1 cellular context compared by ENCODE assay signal in genomic region chr2:70248145-70248809, GRCh38.
TF ChIP-seq lines count a peak whose summit lies in the region.

Gene TIA1 (minus strand): TSS chr2:70248628. CDS start chr2:70248430, 198 bp downstream.

TF ChIP-seq in HepG2, 621 proteins besides CTCF, POLR2A, EP300 and RAD21 (continued from another document and continues in another):
- peak; percentile 70; the same call in 1 of the 2 replicates for TF ChIP-seq MEIS2 (CRISPR knock-in tag; IDR thresholded peaks at IDR 0.05)
- TF ChIP-seq, protein P1, sequence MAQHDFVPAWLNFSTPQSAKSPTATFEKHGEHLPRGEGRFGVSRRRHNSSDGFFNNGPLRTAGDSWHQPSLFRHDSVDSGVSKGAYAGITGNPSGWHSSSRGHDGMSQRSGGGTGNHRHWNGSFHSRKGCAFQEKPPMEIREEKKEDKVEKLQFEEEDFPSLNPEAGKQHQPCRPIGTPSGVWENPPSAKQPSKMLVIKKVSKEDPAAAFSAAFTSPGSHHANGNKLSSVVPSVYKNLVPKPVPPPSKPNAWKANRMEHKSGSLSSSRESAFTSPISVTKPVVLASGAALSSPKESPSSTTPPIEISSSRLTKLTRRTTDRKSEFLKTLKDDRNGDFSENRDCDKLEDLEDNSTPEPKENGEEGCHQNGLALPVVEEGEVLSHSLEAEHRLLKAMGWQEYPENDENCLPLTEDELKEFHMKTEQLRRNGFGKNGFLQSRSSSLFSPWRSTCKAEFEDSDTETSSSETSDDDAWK (CRISPR knock-in tag; IDR thresholded peaks at IDR 0.05), result no peak
- TF ChIP-seq ZNF670 (CRISPR knock-in tag; IDR thresholded peaks at IDR 0.05; ENCODE audit: borderline replicate concordance), result peak; percentile 29; the same call in 1 of the 2 replicates
- peak; percentile 97 for TF ChIP-seq YY1 (IDR thresholded peaks at IDR 0.05; ENCODE audit: insufficient read depth, insufficient replicate concordance, low read depth, low read length)
- peak; percentile 37 for TF ChIP-seq ZNF205 (CRISPR knock-in tag; IDR thresholded peaks at IDR 0.05)
- TF ChIP-seq TBX3 (IDR thresholded peaks at IDR 0.05; ENCODE audit: borderline replicate concordance), result no peak
- TF ChIP-seq HNF4A (CRISPR knock-in tag; IDR thresholded peaks at IDR 0.05), result peak; percentile 66
- peak; percentile 70 for TF ChIP-seq MAZ (IDR thresholded peaks at IDR 0.05; ENCODE audit: borderline replicate concordance, low read depth, low read length)
- TF ChIP-seq MAZ (CRISPR knock-in tag; IDR thresholded peaks at IDR 0.05; ENCODE audit: low read depth), result peak; percentile 60
- TF ChIP-seq ZBTB7B (CRISPR knock-in tag; IDR thresholded peaks at IDR 0.05), result peak; percentile 58; the same call in 1 of the 2 replicates
- TF ChIP-seq ZMAT3 (CRISPR knock-in tag; conservative IDR thresholded peaks at IDR 0.05), result peak; percentile 24; the same call in 1 of the 2 replicates
- TF ChIP-seq RARG (CRISPR knock-in tag; IDR thresholded peaks at IDR 0.05; ENCODE audit: low read depth), result 0 out of 2 replicates have a peak, but pooled peaks have one; percentile 61
- TF ChIP-seq ZFP82 (CRISPR knock-in tag; IDR thresholded peaks at IDR 0.05; ENCODE audit: borderline replicate concordance), result peak; percentile 72
- TF ChIP-seq KMT2B (CRISPR knock-in tag; IDR thresholded peaks at IDR 0.05), result peak; percentile 75; the same call in 1 of the 2 replicates
- TF ChIP-seq FOXK2 (IDR thresholded peaks at IDR 0.05), result no peak
- TF ChIP-seq, protein P2, sequence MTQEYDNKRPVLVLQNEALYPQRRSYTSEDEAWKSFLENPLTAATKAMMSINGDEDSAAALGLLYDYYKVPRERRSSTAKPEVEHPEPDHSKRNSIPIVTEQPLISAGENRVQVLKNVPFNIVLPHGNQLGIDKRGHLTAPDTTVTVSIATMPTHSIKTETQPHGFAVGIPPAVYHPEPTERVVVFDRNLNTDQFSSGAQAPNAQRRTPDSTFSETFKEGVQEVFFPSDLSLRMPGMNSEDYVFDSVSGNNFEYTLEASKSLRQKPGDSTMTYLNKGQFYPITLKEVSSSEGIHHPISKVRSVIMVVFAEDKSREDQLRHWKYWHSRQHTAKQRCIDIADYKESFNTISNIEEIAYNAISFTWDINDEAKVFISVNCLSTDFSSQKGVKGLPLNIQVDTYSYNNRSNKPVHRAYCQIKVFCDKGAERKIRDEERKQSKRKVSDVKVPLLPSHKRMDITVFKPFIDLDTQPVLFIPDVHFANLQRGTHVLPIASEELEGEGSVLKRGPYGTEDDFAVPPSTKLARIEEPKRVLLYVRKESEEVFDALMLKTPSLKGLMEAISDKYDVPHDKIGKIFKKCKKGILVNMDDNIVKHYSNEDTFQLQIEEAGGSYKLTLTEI (CRISPR knock-in tag; conservative IDR thresholded peaks at IDR 0.05), result no peak
- no peak for TF ChIP-seq HIC2 (CRISPR knock-in tag; IDR thresholded peaks at IDR 0.05; ENCODE audit: low read depth)
- TF ChIP-seq TGIF2 (CRISPR knock-in tag; IDR thresholded peaks at IDR 0.05), result peak; percentile 14
- peak; percentile 76 for TF ChIP-seq MTA1 (CRISPR knock-in tag; IDR thresholded peaks at IDR 0.05; ENCODE audit: borderline replicate concordance)
- TF ChIP-seq ZIK1 (CRISPR knock-in tag; IDR thresholded peaks at IDR 0.05; ENCODE audit: borderline replicate concordance, low read depth), result peak; percentile 71; the same call in 1 of the 2 replicates
- no peak for TF ChIP-seq FOSL2 (CRISPR knock-in tag; IDR thresholded peaks at IDR 0.05)
- TF ChIP-seq, protein P3, sequence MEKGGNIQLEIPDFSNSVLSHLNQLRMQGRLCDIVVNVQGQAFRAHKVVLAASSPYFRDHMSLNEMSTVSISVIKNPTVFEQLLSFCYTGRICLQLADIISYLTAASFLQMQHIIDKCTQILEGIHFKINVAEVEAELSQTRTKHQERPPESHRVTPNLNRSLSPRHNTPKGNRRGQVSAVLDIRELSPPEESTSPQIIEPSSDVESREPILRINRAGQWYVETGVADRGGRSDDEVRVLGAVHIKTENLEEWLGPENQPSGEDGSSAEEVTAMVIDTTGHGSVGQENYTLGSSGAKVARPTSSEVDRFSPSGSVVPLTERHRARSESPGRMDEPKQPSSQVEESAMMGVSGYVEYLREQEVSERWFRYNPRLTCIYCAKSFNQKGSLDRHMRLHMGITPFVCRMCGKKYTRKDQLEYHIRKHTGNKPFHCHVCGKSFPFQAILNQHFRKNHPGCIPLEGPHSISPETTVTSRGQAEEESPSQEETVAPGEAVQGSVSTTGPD (CRISPR knock-in tag; IDR thresholded peaks at IDR 0.05), result no peak
- TF ChIP-seq NBN (conservative IDR thresholded peaks at IDR 0.05), result no peak
- TF ChIP-seq ZNF530 (CRISPR knock-in tag; IDR thresholded peaks at IDR 0.05; ENCODE audit: low read depth), result peak; percentile 83; the same call in 1 of the 2 replicates
- TF ChIP-seq ZNF614 (CRISPR knock-in tag; IDR thresholded peaks at IDR 0.05; ENCODE audit: borderline replicate concordance), result no peak; the same call in 1 of the 2 replicates
- no peak for TF ChIP-seq SRSF4 (IDR thresholded peaks at IDR 0.05; ENCODE audit: low read depth, low read length, poor library complexity, severe bottlenecking)
- peak; percentile 74 for TF ChIP-seq SAP130 (CRISPR knock-in tag; IDR thresholded peaks at IDR 0.05; ENCODE audit: low read depth)
- TF ChIP-seq ZNF101 (CRISPR knock-in tag; IDR thresholded peaks at IDR 0.05; ENCODE audit: borderline replicate concordance, low read depth), result 0 out of 2 replicates have a peak, but pooled peaks have one; percentile 79
- no peak for TF ChIP-seq ZNF414 (CRISPR knock-in tag; IDR thresholded peaks at IDR 0.05)
- TF ChIP-seq, protein P4, sequence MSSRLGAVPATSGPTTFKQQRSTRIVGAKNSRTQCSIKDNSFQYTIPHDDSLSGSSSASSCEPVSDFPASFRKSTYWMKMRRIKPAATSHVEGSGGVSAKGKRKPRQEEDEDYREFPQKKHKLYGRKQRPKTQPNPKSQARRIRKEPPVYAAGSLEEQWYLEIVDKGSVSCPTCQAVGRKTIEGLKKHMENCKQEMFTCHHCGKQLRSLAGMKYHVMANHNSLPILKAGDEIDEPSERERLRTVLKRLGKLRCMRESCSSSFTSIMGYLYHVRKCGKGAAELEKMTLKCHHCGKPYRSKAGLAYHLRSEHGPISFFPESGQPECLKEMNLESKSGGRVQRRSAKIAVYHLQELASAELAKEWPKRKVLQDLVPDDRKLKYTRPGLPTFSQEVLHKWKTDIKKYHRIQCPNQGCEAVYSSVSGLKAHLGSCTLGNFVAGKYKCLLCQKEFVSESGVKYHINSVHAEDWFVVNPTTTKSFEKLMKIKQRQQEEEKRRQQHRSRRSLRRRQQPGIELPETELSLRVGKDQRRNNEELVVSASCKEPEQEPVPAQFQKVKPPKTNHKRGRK (CRISPR knock-in tag; IDR thresholded peaks at IDR 0.05), result no peak
- TF ChIP-seq, protein P5, sequence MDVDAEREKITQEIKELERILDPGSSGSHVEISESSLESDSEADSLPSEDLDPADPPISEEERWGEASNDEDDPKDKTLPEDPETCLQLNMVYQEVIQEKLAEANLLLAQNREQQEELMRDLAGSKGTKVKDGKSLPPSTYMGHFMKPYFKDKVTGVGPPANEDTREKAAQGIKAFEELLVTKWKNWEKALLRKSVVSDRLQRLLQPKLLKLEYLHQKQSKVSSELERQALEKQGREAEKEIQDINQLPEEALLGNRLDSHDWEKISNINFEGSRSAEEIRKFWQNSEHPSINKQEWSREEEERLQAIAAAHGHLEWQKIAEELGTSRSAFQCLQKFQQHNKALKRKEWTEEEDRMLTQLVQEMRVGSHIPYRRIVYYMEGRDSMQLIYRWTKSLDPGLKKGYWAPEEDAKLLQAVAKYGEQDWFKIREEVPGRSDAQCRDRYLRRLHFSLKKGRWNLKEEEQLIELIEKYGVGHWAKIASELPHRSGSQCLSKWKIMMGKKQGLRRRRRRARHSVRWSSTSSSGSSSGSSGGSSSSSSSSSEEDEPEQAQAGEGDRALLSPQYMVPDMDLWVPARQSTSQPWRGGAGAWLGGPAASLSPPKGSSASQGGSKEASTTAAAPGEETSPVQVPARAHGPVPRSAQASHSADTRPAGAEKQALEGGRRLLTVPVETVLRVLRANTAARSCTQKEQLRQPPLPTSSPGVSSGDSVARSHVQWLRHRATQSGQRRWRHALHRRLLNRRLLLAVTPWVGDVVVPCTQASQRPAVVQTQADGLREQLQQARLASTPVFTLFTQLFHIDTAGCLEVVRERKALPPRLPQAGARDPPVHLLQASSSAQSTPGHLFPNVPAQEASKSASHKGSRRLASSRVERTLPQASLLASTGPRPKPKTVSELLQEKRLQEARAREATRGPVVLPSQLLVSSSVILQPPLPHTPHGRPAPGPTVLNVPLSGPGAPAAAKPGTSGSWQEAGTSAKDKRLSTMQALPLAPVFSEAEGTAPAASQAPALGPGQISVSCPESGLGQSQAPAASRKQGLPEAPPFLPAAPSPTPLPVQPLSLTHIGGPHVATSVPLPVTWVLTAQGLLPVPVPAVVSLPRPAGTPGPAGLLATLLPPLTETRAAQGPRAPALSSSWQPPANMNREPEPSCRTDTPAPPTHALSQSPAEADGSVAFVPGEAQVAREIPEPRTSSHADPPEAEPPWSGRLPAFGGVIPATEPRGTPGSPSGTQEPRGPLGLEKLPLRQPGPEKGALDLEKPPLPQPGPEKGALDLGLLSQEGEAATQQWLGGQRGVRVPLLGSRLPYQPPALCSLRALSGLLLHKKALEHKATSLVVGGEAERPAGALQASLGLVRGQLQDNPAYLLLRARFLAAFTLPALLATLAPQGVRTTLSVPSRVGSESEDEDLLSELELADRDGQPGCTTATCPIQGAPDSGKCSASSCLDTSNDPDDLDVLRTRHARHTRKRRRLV (CRISPR knock-in tag; IDR thresholded peaks at IDR 0.05), result peak; percentile 91
- peak; percentile 71; the same call in 1 of the 2 replicates for TF ChIP-seq ZBTB26 (CRISPR knock-in tag; IDR thresholded peaks at IDR 0.05; ENCODE audit: borderline replicate concordance)
- TF ChIP-seq NR3C1 (CRISPR knock-in tag; IDR thresholded peaks at IDR 0.05), result no peak
- no peak for TF ChIP-seq KLF15 (CRISPR knock-in tag; IDR thresholded peaks at IDR 0.05; ENCODE audit: borderline replicate concordance)
- TF ChIP-seq ZNF230 (CRISPR knock-in tag; IDR thresholded peaks at IDR 0.05), result peak; percentile 86; the same call in 1 of the 2 replicates
- peak; percentile 65 for TF ChIP-seq ARID5B (CRISPR knock-in tag; IDR thresholded peaks at IDR 0.05)
- TF ChIP-seq ZNF556 (CRISPR knock-in tag; IDR thresholded peaks at IDR 0.05; ENCODE audit: borderline replicate concordance), result no peak; the same call in 1 of the 2 replicates
- TF ChIP-seq HOXA3 (CRISPR knock-in tag; IDR thresholded peaks at IDR 0.05), result peak; percentile 94
- TF ChIP-seq, protein P6, sequence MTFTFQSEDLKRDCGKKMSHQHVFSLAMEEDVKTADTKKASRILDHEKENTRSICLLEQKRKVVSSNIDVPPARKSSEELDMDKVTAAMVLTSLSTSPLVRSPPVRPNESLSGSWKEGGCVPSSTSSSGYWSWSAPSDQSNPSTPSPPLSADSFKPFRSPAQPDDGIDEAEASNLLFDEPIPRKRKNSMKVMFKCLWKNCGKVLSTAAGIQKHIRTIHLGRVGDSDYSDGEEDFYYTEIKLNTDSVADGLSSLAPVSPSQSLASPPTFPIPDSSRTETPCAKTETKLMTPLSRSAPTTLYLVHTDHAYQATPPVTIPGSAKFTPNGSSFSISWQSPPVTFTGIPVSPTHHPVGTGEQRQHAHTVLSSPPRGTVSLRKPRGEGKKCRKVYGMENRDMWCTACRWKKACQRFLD (CRISPR knock-in tag; IDR thresholded peaks at IDR 0.05; ENCODE audit: borderline replicate concordance), result 0 out of 2 replicates have a peak, but pooled peaks have one; percentile 37
- TF ChIP-seq KLF11 (CRISPR knock-in tag; IDR thresholded peaks at IDR 0.05), result 0 out of 2 replicates have a peak, but pooled peaks have one; percentile 1
